Comparison of ENCODE assay signal across 17 cellular contexts in genomic region chr7:39536926-39537325, GRCh38.
"Had no signal": no experiment of that assay in that cellular context is flagged by ENCODE, and none has a peak within 500 bp of the region (broad histone marks: within the 10 kb centered on the region; RNA-seq: fewer than 3 reads in every experiment).

No MANE protein-coding gene starts in this region.

- DNase-seq: activated CD4-positive, alpha-beta T cell treated with anti-CD3 and anti-CD28 coated beads, Interleukin-2, amount 10 ng/mL, durations not matched to agents 7 days and 5 days; activated CD8-positive, alpha-beta T cell treated with anti-CD3 and anti-CD28 coated beads, Interleukin-2, amount 10 ng/mL, durations not matched to agents 7 days and 5 days; activated effector memory CD4-positive, alpha-beta T cell treated with Interleukin-2 at 50 U/mL for 16 hours; activated naive CD4-positive, alpha-beta T cell treated with anti-CD3 and anti-CD28 coated beads, Interleukin-2, amount 10 ng/mL, durations not matched to agents 7 days and 5 days; activated naive CD8-positive, alpha-beta T cell treated with anti-CD3 and anti-CD28 coated beads, Interleukin-2, amount 50 U/mL, for 24 hours; activated T-cell treated with anti-CD3 and anti-CD28 coated beads, Interleukin-2, amount 50 U/mL, for 48 hours; aorta; dermis blood vessel endothelial cell; effector memory CD4-positive, alpha-beta T cell; foreskin melanocyte; hypothalamus; lower lobe of right lung; natural killer cell; stimulated activated CD4-positive, alpha-beta T cell treated with anti-CD3 and anti-CD28 coated beads, Interleukin-12 subunit alpha, Interleukin-12 subunit beta, amount 100 ng/mL, for 4 hours; stimulated activated CD4-positive, alpha-beta T cell treated with anti-CD3 and anti-CD28 coated beads, Interleukin-1b, Interleukin-23, amount 100 ng/mL, for 48 hours; stimulated activated CD8-positive, alpha-beta memory T cell treated with anti-CD3 and anti-CD28 coated beads, Interleukin-4, amount 100 ng/mL, for 48 hours; stimulated activated naive CD4-positive, alpha-beta T cell had no signal

- ATAC-seq: activated CD8-positive, alpha-beta T cell treated with anti-CD3 and anti-CD28 coated beads, Interleukin-2, amount 10 ng/mL, durations not matched to agents 7 days and 5 days; activated naive CD8-positive, alpha-beta T cell treated with anti-CD3 and anti-CD28 coated beads, Interleukin-2, amount 50 U/mL, for 24 hours; lower lobe of right lung; natural killer cell had no signal

- H3K4me3 ChIP-seq: lower lobe of right lung had no signal
